In genomic region chr12:46446645-46447044, GRCh38 we compare ENCODE assay signal across 23 cellular contexts.
DNase-seq lines count a peak whose midpoint lies in the region; ATAC-seq, FAIRE-seq and TF ChIP-seq lines count a peak whose summit lies in the region.
"Had no signal": no experiment of that assay in that cellular context is flagged by ENCODE, and none has a peak within 500 bp of the region (broad histone marks: within the 10 kb centered on the region; RNA-seq: fewer than 3 reads in every experiment).

No MANE protein-coding gene starts in this region.

- H3K9me3 ChIP-seq in adipocyte (ENCODE audit: control insufficient read depth, low read length) = no peaks in the 10 kb centered on the region
- H3K9me3 ChIP-seq: prostate gland, SJCRH30 had no signal

- DNase-seq in H54 (ENCODE audit: insufficient read length, low spot score) (no peak), adipocyte (ENCODE audit: low read depth) (no peak), left kidney (ENCODE audit: low read depth, low spot score) (peak; percentile 92), NCI-H1092 (lab: John Stamatoyannopoulos, UW) (no peak)
- DNase-seq in activated naive CD4-positive, alpha-beta T cell treated with anti-CD3 and anti-CD28 coated beads, Interleukin-2, amount 50 U/mL, for 16 hours = no peak
- DNase-seq: activated CD4-positive, CD25-positive, alpha-beta regulatory T cell; activated T-cell treated with anti-CD3 and anti-CD28 coated beads, Interleukin-2, amount 50 U/mL, for 48 hours; CD8-positive, alpha-beta memory T cell; foreskin melanocyte; hypothalamus; NCI-H2171 treated with DMSO at 0.1 percent for 48 hours; NCI-H774; substantia nigra had no signal

- no peak overlapping the region for H3K4me3 Mint-ChIP-seq in stimulated activated memory B cell treated with anti-CD40 and anti-IgM and Interleukin-4, amounts not matched to agents 10 μg/mL and 1 μg/mL and 100 μg/mL, for 72 hours
- H3K4me3 Mint-ChIP-seq in activated T-helper 17 cell treated with anti-CD3 and anti-CD28 coated beads, Interleukin-2, amount 50 U/mL, for 72 hours = no peak overlapping the region
- H3K4me3 Mint-ChIP-seq: activated naive CD8-positive, alpha-beta T cell; brain; CD8-positive, alpha-beta memory T cell; mesothelial cell of epicardium; neural crest cell had no signal

- H3K9me3 Mint-ChIP-seq in stimulated activated memory B cell treated with anti-CD40 and anti-IgM and Interleukin-4, amounts not matched to agents 10 μg/mL and 1 μg/mL and 100 μg/mL, for 72 hours = peaks cover 2% of the 10 kb centered on the region
- H3K9me3 Mint-ChIP-seq in activated T-helper 17 cell treated with anti-CD3 and anti-CD28 coated beads, Interleukin-2, amount 50 U/mL, for 72 hours = no peaks in the 10 kb centered on the region
- H3K9me3 Mint-ChIP-seq: brain; CD8-positive, alpha-beta memory T cell; mesothelial cell of epicardium; neural crest cell had no signal

- TF ChIP-seq POLR2A in H54 (IDR thresholded peaks at IDR 0.05; ENCODE audit: low read depth, low read length) = no peak

- H3K36me3 Mint-ChIP-seq in stimulated activated memory B cell treated with anti-CD40 and anti-IgM and Interleukin-4, amounts not matched to agents 10 μg/mL and 1 μg/mL and 100 μg/mL, for 72 hours = peaks cover 12% of the 10 kb centered on the region
- H3K36me3 Mint-ChIP-seq in activated T-helper 17 cell treated with anti-CD3 and anti-CD28 coated beads, Interleukin-2, amount 50 U/mL, for 72 hours (ENCODE audit: low read depth) = no peaks in the 10 kb centered on the region
- H3K36me3 Mint-ChIP-seq: activated naive CD8-positive, alpha-beta T cell; brain; CD8-positive, alpha-beta memory T cell; mesothelial cell of epicardium had no signal

- H3K27ac Mint-ChIP-seq in stimulated activated memory B cell treated with anti-CD40 and anti-IgM and Interleukin-4, amounts not matched to agents 10 μg/mL and 1 μg/mL and 100 μg/mL, for 72 hours = no peak overlapping the region
- H3K27ac Mint-ChIP-seq in activated T-helper 17 cell treated with anti-CD3 and anti-CD28 coated beads, Interleukin-2, amount 50 U/mL, for 72 hours = no peak overlapping the region
- H3K27ac Mint-ChIP-seq: activated naive CD8-positive, alpha-beta T cell; brain; CD8-positive, alpha-beta memory T cell; mesothelial cell of epicardium had no signal

- peaks cover 34% of the 10 kb centered on the region for H3K4me1 ChIP-seq in adipocyte (ENCODE audit: control insufficient read depth, insufficient read depth, low read length)
- H3K4me1 ChIP-seq: SJCRH30 had no signal

- H3K9ac ChIP-seq in adipocyte (ENCODE audit: low read length) = peak overlapping the region; percentile 71

- no peaks in the 10 kb centered on the region for H3K27me3 Mint-ChIP-seq in stimulated activated memory B cell treated with anti-CD40 and anti-IgM and Interleukin-4, amounts not matched to agents 10 μg/mL and 1 μg/mL and 100 μg/mL, for 72 hours
- peaks cover 3% of the 10 kb centered on the region for H3K27me3 Mint-ChIP-seq in activated T-helper 17 cell treated with anti-CD3 and anti-CD28 coated beads, Interleukin-2, amount 50 U/mL, for 72 hours
- H3K27me3 Mint-ChIP-seq: activated naive CD8-positive, alpha-beta T cell had no signal

- no peak for TF ChIP-seq CTCF in 22Rv1 (IDR thresholded peaks at IDR 0.05)

- FAIRE-seq in H54 (lab: Jason Lieb, UNC) = peak; percentile 6
- FAIRE-seq: urothelium cell line had no signal

- no peaks in the 10 kb centered on the region for H3K27me3 ChIP-seq in adipocyte (replicated peaks; ENCODE audit: control insufficient read depth, insufficient read depth, low read length)
- H3K27me3 ChIP-seq: SJCRH30 had no signal

- no peak overlapping the region for H3K4me3 ChIP-seq in adipocyte (ENCODE audit: low read length)
- H3K4me3 ChIP-seq: prostate gland, SJCRH30 had no signal

- ATAC-seq in stimulated activated memory B cell treated with anti-CD40 and anti-IgM and Interleukin-4, amounts not matched to agents 10 μg/mL and 1 μg/mL and 100 μg/mL, for 72 hours = no peak
- ATAC-seq in activated T-helper 17 cell treated with anti-CD3 and anti-CD28 coated beads, Interleukin-2, amount 50 U/mL, for 72 hours (replicated peaks) = no peak

- peaks cover 24% of the 10 kb centered on the region for H3K4me1 Mint-ChIP-seq in stimulated activated memory B cell treated with anti-CD40 and anti-IgM and Interleukin-4, amounts not matched to agents 10 μg/mL and 1 μg/mL and 100 μg/mL, for 72 hours
- peaks cover 6% of the 10 kb centered on the region for H3K4me1 Mint-ChIP-seq in activated T-helper 17 cell treated with anti-CD3 and anti-CD28 coated beads, Interleukin-2, amount 50 U/mL, for 72 hours
- H3K4me1 Mint-ChIP-seq: brain had no signal

- H3K27ac ChIP-seq in 22Rv1 = peak overlapping the region; percentile 86
- H3K27ac ChIP-seq: prostate gland, SJCRH30 had no signal

- H3K36me3 ChIP-seq in adipocyte (ENCODE audit: control insufficient read depth, insufficient read depth, low read length, severe bottlenecking) = no peaks in the 10 kb centered on the region
- H3K36me3 ChIP-seq: prostate gland, SJCRH30 had no signal
